In genomic region chr6:75281643-75282042, GRCh38 we compare ENCODE assay signal across 10 cellular contexts. TPM values are rescaled to one million over a fixed set of nuclear protein-coding genes. Genes with fewer than 3 reads are reported as not detected.
DNase-seq lines count a peak whose midpoint lies in the region; ATAC-seq and TF ChIP-seq lines count a peak whose summit lies in the region.
"Had no signal": no experiment of that assay in that cellular context is flagged by ENCODE, and none has a peak within 500 bp of the region (broad histone marks: within the 10 kb centered on the region; RNA-seq: fewer than 3 reads in every experiment).

No MANE protein-coding gene starts in this region.

- H3K4me1 Mint-ChIP-seq in activated naive CD4-positive, alpha-beta T cell treated with anti-CD3 and anti-CD28 coated beads for 36 hours (ENCODE audit: low read depth), result peaks cover 44% of the 10 kb centered on the region
- peaks cover 35% of the 10 kb centered on the region for H3K4me1 Mint-ChIP-seq in stimulated activated naive CD8-positive, alpha-beta T cell treated with anti-CD3 and anti-CD28 coated beads, Interleukin-15, amount 100 ng/mL, for 72 hours

- BruUV-seq in OCI-LY7 (replicated peaks; lab: Mats Ljungman, UMichigan), result no TSS peak

- in situ Hi-C loops in GM13976 (cut with MboI; ENCODE audit: low sequenced_read_pairs, unreplicated experiment), result no loop called here

- no peaks in the 10 kb centered on the region for H3K9me3 Mint-ChIP-seq in activated naive CD4-positive, alpha-beta T cell treated with anti-CD3 and anti-CD28 coated beads for 36 hours
- no peaks in the 10 kb centered on the region for H3K9me3 Mint-ChIP-seq in stimulated activated naive CD8-positive, alpha-beta T cell treated with anti-CD3 and anti-CD28 coated beads, Interleukin-15, amount 100 ng/mL, for 72 hours

- no peak overlapping the region for H2AFZ ChIP-seq in OCI-LY7 (ENCODE audit: low read length)

- peaks cover 8% of the 10 kb centered on the region for H3K36me3 Mint-ChIP-seq in activated naive CD4-positive, alpha-beta T cell treated with anti-CD3 and anti-CD28 coated beads for 36 hours (ENCODE audit: low read depth)

- DNase-seq in activated naive CD4-positive, alpha-beta T cell treated with anti-CD3 and anti-CD28 coated beads for 36 hours, result no peak
- no peak for DNase-seq in activated naive CD4-positive, alpha-beta T cell treated with Interleukin-2 at 50 U/mL for 16 hours
- DNase-seq in OCI-LY7 (ENCODE audit: low spot score) (no peak), esophagus squamous epithelium (lab: John Stamatoyannopoulos, UW) (no peak), GM13976 (ENCODE audit: low spot score) (no peak), Right ventricle myocardium superior (no peak)
- no peak for DNase-seq in stimulated activated naive CD8-positive, alpha-beta T cell treated with anti-CD3 and anti-CD28 coated beads, Interleukin-15, amount 100 ng/mL, for 72 hours
- DNase-seq: NCI-H774 had no signal

- H3K27ac ChIP-seq in OCI-LY7 (ENCODE audit: low read depth, low read length, poor library complexity, severe bottlenecking), result no peak overlapping the region
- peak overlapping the region in 1 of 4 donors; percentile 32 for H3K27ac ChIP-seq in esophagus squamous epithelium
- H3K27ac ChIP-seq: esophagus muscularis mucosa had no signal

- peaks cover 96% of the 10 kb centered on the region for H3K79me2 ChIP-seq in OCI-LY7 (ENCODE audit: insufficient read depth, low read depth, low read length)

- intact Hi-C loops in activated naive CD4-positive, alpha-beta T cell treated with anti-CD3 and anti-CD28 coated beads for 36 hours (cut with micrococcal nuclease), result loop anchor here (5.0 kb wide), 2 partner anchors 466 to 1819 kb away; partner anchors contain the start of genes MTO1 and MYO6
- intact Hi-C loops in OCI-LY7 (cut with micrococcal nuclease; ENCODE audit: unreplicated experiment) (no loop called here), esophagus squamous epithelium (cut with DNase I) (no loop called here), Right ventricle myocardium superior (cut with DNase I) (no loop called here)

- H3K36me3 ChIP-seq in OCI-LY7 (ENCODE audit: insufficient read depth, low read length) (no peaks in the 10 kb centered on the region; the same call in 1 of the 2 replicates), esophagus squamous epithelium (no peaks in the 10 kb centered on the region)
- H3K36me3 ChIP-seq: esophagus muscularis mucosa had no signal

- POLR2A ChIA-PET in OCI-LY7 (lab: Charles Lee), result interaction anchor here (1.2 to 1.5 kb wide), 2 partner anchors 14 to 15 kb away, joined by 3 to 5 read pairs; no protein-coding TSS in a partner anchor

- H3K27ac Mint-ChIP-seq in activated naive CD4-positive, alpha-beta T cell treated with anti-CD3 and anti-CD28 coated beads for 36 hours, result peak overlapping the region; percentile 82
- H3K27ac Mint-ChIP-seq in stimulated activated naive CD8-positive, alpha-beta T cell treated with anti-CD3 and anti-CD28 coated beads, Interleukin-15, amount 100 ng/mL, for 72 hours, result no peak overlapping the region

- peaks cover 22% of the 10 kb centered on the region for H4K20me1 ChIP-seq in OCI-LY7 (ENCODE audit: insufficient read depth, low read length)

- H3K4me1 ChIP-seq in OCI-LY7 (ENCODE audit: insufficient read depth, low read length, poor library complexity, severe bottlenecking), result peaks cover 24% of the 10 kb centered on the region
- H3K4me1 ChIP-seq in esophagus squamous epithelium, result peaks cover 0 to 80% (median 32%) of the 10 kb centered on the region in 3 donors

- peak overlapping the region; percentile 65 for H3K4me3 Mint-ChIP-seq in activated naive CD4-positive, alpha-beta T cell treated with anti-CD3 and anti-CD28 coated beads for 36 hours
- H3K4me3 Mint-ChIP-seq in stimulated activated naive CD8-positive, alpha-beta T cell treated with anti-CD3 and anti-CD28 coated beads, Interleukin-15, amount 100 ng/mL, for 72 hours, result peak overlapping the region; percentile 55 to 77

- H3K9me3 ChIP-seq in OCI-LY7 (ENCODE audit: low read length) (no peaks in the 10 kb centered on the region), esophagus squamous epithelium (no peaks in the 10 kb centered on the region)
- H3K9me3 ChIP-seq: esophagus muscularis mucosa had no signal

- H3K4me2 ChIP-seq in OCI-LY7 (ENCODE audit: low read length), result peak overlapping the region; percentile 98

- TF ChIP-seq CTCF in OCI-LY7 (conservative IDR thresholded peaks at IDR 0.05; ENCODE audit: low read length) (no peak), esophagus squamous epithelium (IDR thresholded peaks at IDR 0.05) (no peak), GM13976 (IDR thresholded peaks at IDR 0.05; ENCODE audit: borderline replicate concordance, control extremely low read depth, extremely low read depth, insufficient read depth, missing control alignments) (no peak)

- H3K27me3 Mint-ChIP-seq in activated naive CD4-positive, alpha-beta T cell treated with anti-CD3 and anti-CD28 coated beads for 36 hours (ENCODE audit: low read depth), result no peaks in the 10 kb centered on the region
- H3K27me3 Mint-ChIP-seq in stimulated activated naive CD8-positive, alpha-beta T cell treated with anti-CD3 and anti-CD28 coated beads, Interleukin-15, amount 100 ng/mL, for 72 hours, result no peaks in the 10 kb centered on the region

- H3K4me3 ChIP-seq in OCI-LY7 (ENCODE audit: low read depth, low read length, poor library complexity, severe bottlenecking), result peak overlapping the region; percentile 50
- H3K4me3 ChIP-seq in esophagus squamous epithelium, result peak overlapping the region in 3 of 4 donors; percentile 84 to 97 (median 92)

- no peak for TF ChIP-seq POLR2A in esophagus squamous epithelium (IDR thresholded peaks at IDR 0.05)

- no peaks in the 10 kb centered on the region for H3K9me2 ChIP-seq in OCI-LY7 (ENCODE audit: insufficient read depth, low read length)

- H3K27me3 ChIP-seq in esophagus squamous epithelium, result no peaks in the 10 kb centered on the region
- H3K27me3 ChIP-seq: esophagus muscularis mucosa had no signal

- CTCF ChIA-PET in activated naive CD4-positive, alpha-beta T cell treated with anti-CD3 and anti-CD28 coated beads for 36 hours (lab: Charles Lee), result interaction anchor here (5.1 kb wide), 1 partner anchor 13 kb away, joined by 47 read pairs; no protein-coding TSS in a partner anchor
- CTCF ChIA-PET in OCI-LY7 (lab: Charles Lee; ENCODE audit: unreplicated experiment), result no interaction called here

- ATAC-seq in stimulated activated naive CD8-positive, alpha-beta T cell treated with anti-CD3 and anti-CD28 coated beads, Interleukin-15, amount 100 ng/mL, for 72 hours, result no peak
- no peak for ATAC-seq in GM18498 (IDR thresholded peaks at IDR 0.05; ENCODE audit: unreplicated experiment)
- no peak for ATAC-seq in Right ventricle myocardium superior (ENCODE audit: poor library complexity)

RNA-seq across cellular contexts. Expression of gene TMEM30A, which starts 2.9 kb away (rescaled TPM):
- 10 to 100 TPM; 68.9 to 76.0 TPM for total RNA-seq in activated naive CD4-positive, alpha-beta T cell treated with anti-CD3 and anti-CD28 coated beads for 36 hours
- 16.4 and 18.2 TPM in 2 replicates for total RNA-seq in OCI-LY7 (2014; rRNA removed; shearing (Covaris generic))
- total RNA-seq in OCI-LY7 (2022) (31.2 and 32.1 TPM in 2 replicates), esophagus squamous epithelium (10 to 100 TPM; 51.3 to 97.0 (median 72.3) TPM), Right ventricle myocardium superior (40.0 TPM)

RNA-seq across cellular contexts. Expression of gene COX7A2, which starts 38.0 kb away (rescaled TPM):
- 100 to 1,000 TPM; 577 to 592 TPM for total RNA-seq in activated naive CD4-positive, alpha-beta T cell treated with anti-CD3 and anti-CD28 coated beads for 36 hours
- 133 and 210 TPM in 2 replicates for total RNA-seq in OCI-LY7 (2014; rRNA removed; shearing (Covaris generic))
- 403 and 421 TPM in 2 replicates for total RNA-seq in OCI-LY7 (2022)
- total RNA-seq in esophagus squamous epithelium, result 100 to 1,000 TPM; 192 to 530 (median 330) TPM
- 945 TPM for total RNA-seq in Right ventricle myocardium superior
